In genomic region chr10:101940916-101941315, GRCh38 we compare ENCODE assay signal across 25 cellular contexts.
A peak's percentile ranks its signal among the peaks of the same experiment; 100 is the strongest.
DNase-seq lines count a peak whose midpoint lies in the region; ATAC-seq, FAIRE-seq and TF ChIP-seq lines count a peak whose summit lies in the region.
"Had no signal": no experiment of that assay in that cellular context is flagged by ENCODE, and none has a peak within 500 bp of the region (broad histone marks: within the 10 kb centered on the region; RNA-seq: fewer than 3 reads in every experiment).

No MANE protein-coding gene starts in this region.

- no peak overlapping the region for H2AFZ ChIP-seq in astrocyte (ENCODE audit: low read depth, low read length)
- no peak overlapping the region for H2AFZ ChIP-seq in smooth muscle cell (ENCODE audit: low read depth)

- no peak for FAIRE-seq in astrocyte (lab: Jason Lieb, UNC)
- FAIRE-seq: A204.1, G401.6 had no signal

- H3K9ac ChIP-seq in astrocyte (ENCODE audit: low read length) (no peak overlapping the region), smooth muscle cell (ENCODE audit: low read depth) (no peak overlapping the region)

- H3K27ac ChIP-seq in heart right ventricle, result peak overlapping the region in 6 of 10 donors; percentile 4 to 88 (median 66)
- H3K27ac ChIP-seq in astrocyte (ENCODE audit: low read depth, low read length), result no peak overlapping the region
- H3K27ac ChIP-seq in smooth muscle cell (ENCODE audit: low read depth), result peak overlapping the region; percentile 91
- H3K27ac ChIP-seq: skin epidermis had no signal

- DNase-seq in heart right ventricle (no peak), left ventricle myocardium superior (no peak), astrocyte (ENCODE audit: low read depth) (peak; percentile 25), fibroblast of pulmonary artery (ENCODE audit: low read depth) (peak; percentile 34), smooth muscle cell (lab: John Stamatoyannopoulos, UW; ENCODE audit: unreplicated experiment) (no peak), GM03348 (ENCODE audit: low spot score) (no peak), OCI-M1 (lab: John Stamatoyannopoulos, UW) (no peak)
- DNase-seq in activated CD8-positive, alpha-beta memory T cell treated with anti-CD3 and anti-CD28 coated beads for 24 hours, result no peak
- DNase-seq: activated B cell treated with CpG ODN at 0.5 μM for 24 hours; activated CD8-positive, alpha-beta T cell treated with anti-CD3 and anti-CD28 coated beads for 36 hours; activated T-cell treated with anti-CD3 and anti-CD28 coated beads, Interleukin-2, amount 50 U/mL, for 48 hours; C1 segment of cervical spinal cord; natural killer cell; NCI-H1436; NCI-H2171; NCI-H69; posterior cingulate gyrus; stimulated activated CD4-positive, alpha-beta T cell treated with anti-CD3 and anti-CD28 coated beads, Interleukin-2, amount 100 ng/mL, for 48 hours had no signal

- H3K27me3 ChIP-seq in heart right ventricle (no peaks in the 10 kb centered on the region), astrocyte (ENCODE audit: insufficient read depth, low read length) (no peaks in the 10 kb centered on the region), smooth muscle cell (ENCODE audit: low read depth) (no peaks in the 10 kb centered on the region)
- H3K27me3 ChIP-seq: esophagus muscularis mucosa had no signal

- ATAC-seq in heart right ventricle (no peak), left ventricle myocardium superior (no peak)
- ATAC-seq: activated CD8-positive, alpha-beta T cell treated with anti-CD3 and anti-CD28 coated beads for 36 hours; natural killer cell had no signal

- H3K36me3 Mint-ChIP-seq in astrocyte (ENCODE audit: low read depth, unreplicated experiment), result peaks cover 4% of the 10 kb centered on the region
- H3K36me3 Mint-ChIP-seq: natural killer cell had no signal

- H3K4me3 ChIP-seq in heart right ventricle (no peak overlapping the region), astrocyte (ENCODE audit: insufficient read depth, low read depth, low read length) (no peak overlapping the region), fibroblast of pulmonary artery (replicated peaks; ENCODE audit: low read depth, low read length) (no peak overlapping the region), smooth muscle cell (no peak overlapping the region)
- H3K4me3 ChIP-seq: esophagus muscularis mucosa, skin epidermis had no signal

- H3K4me2 ChIP-seq in astrocyte (ENCODE audit: low read length), result peak overlapping the region; percentile 27
- H3K4me2 ChIP-seq in smooth muscle cell, result peak overlapping the region; percentile 68

- TF ChIP-seq CTCF in heart right ventricle (IDR thresholded peaks at IDR 0.05) (no peak), astrocyte (IDR thresholded peaks at IDR 0.05; ENCODE audit: insufficient read depth, low read depth, low read length) (no peak), fibroblast of pulmonary artery (IDR thresholded peaks at IDR 0.05; ENCODE audit: low read length, missing control alignments) (no peak), smooth muscle cell (IDR thresholded peaks at IDR 0.05; ENCODE audit: borderline replicate concordance, insufficient read depth, poor library complexity, severe bottlenecking) (no peak)

- H3K4me3 Mint-ChIP-seq in astrocyte (ENCODE audit: unreplicated experiment), result no peak overlapping the region
- H3K4me3 Mint-ChIP-seq: activated B cell treated with CpG ODN at 0.5 μM for 24 hours; activated CD8-positive, alpha-beta T cell treated with anti-CD3 and anti-CD28 coated beads for 36 hours; activated naive CD4-positive, alpha-beta T cell treated with anti-CD3 and anti-CD28 coated beads, Interleukin-2, amount 50 U/mL, for 24 hours; memory B cell; natural killer cell; T-helper 2 cell treated with Interferon-gamma antibody and Interleukin-4, amounts not matched to agents 5 μg/mL and 100 μg/mL, for 36 hours had no signal

- WGBS in heart right ventricle, 2 donors, result 83 to 88% methylated on average over 1 of the region's 1 CpG
- WGBS in smooth muscle cell (ENCODE audit: low lambda C conversion rate), result 54% methylated on average over 1 of the region's 1 CpG

- H4K20me1 ChIP-seq in astrocyte (ENCODE audit: insufficient read depth, low read length), result no peaks in the 10 kb centered on the region
- peaks cover 27% of the 10 kb centered on the region for H4K20me1 ChIP-seq in smooth muscle cell (ENCODE audit: low read depth)

- H3K4me1 ChIP-seq in heart right ventricle (peaks cover 16 to 68% (median 48%) of the 10 kb centered on the region in 9 donors), astrocyte (ENCODE audit: insufficient read depth, low read length) (peaks cover 44% of the 10 kb centered on the region), smooth muscle cell (ENCODE audit: low read depth) (peaks cover 29% of the 10 kb centered on the region)

- peaks cover 2% of the 10 kb centered on the region for H3K9me3 Mint-ChIP-seq in astrocyte (ENCODE audit: unreplicated experiment)
- H3K9me3 Mint-ChIP-seq: activated B cell treated with CpG ODN at 0.5 μM for 24 hours; activated CD8-positive, alpha-beta T cell treated with anti-CD3 and anti-CD28 coated beads for 36 hours; activated naive CD4-positive, alpha-beta T cell treated with anti-CD3 and anti-CD28 coated beads, Interleukin-2, amount 50 U/mL, for 24 hours; memory B cell; natural killer cell; T-helper 2 cell treated with Interferon-gamma antibody and Interleukin-4, amounts not matched to agents 5 μg/mL and 100 μg/mL, for 36 hours had no signal

- peaks cover 46% of the 10 kb centered on the region for H3K4me1 Mint-ChIP-seq in astrocyte (ENCODE audit: low read depth, unreplicated experiment)
- H3K4me1 Mint-ChIP-seq: activated naive CD4-positive, alpha-beta T cell treated with anti-CD3 and anti-CD28 coated beads, Interleukin-2, amount 50 U/mL, for 24 hours had no signal

- peak overlapping the region; percentile 77 for H3K27ac Mint-ChIP-seq in astrocyte (ENCODE audit: unreplicated experiment)
- H3K27ac Mint-ChIP-seq: activated B cell treated with CpG ODN at 0.5 μM for 24 hours; activated CD8-positive, alpha-beta T cell treated with anti-CD3 and anti-CD28 coated beads for 36 hours; activated naive CD4-positive, alpha-beta T cell treated with anti-CD3 and anti-CD28 coated beads, Interleukin-2, amount 50 U/mL, for 24 hours; natural killer cell; T-helper 2 cell treated with Interferon-gamma antibody and Interleukin-4, amounts not matched to agents 5 μg/mL and 100 μg/mL, for 36 hours had no signal

- no peaks in the 10 kb centered on the region for H3K27me3 Mint-ChIP-seq in astrocyte (ENCODE audit: low read depth, unreplicated experiment)
- H3K27me3 Mint-ChIP-seq: activated B cell treated with CpG ODN at 0.5 μM for 24 hours; activated CD8-positive, alpha-beta T cell treated with anti-CD3 and anti-CD28 coated beads for 36 hours; activated naive CD4-positive, alpha-beta T cell treated with anti-CD3 and anti-CD28 coated beads, Interleukin-2, amount 50 U/mL, for 24 hours; memory B cell had no signal

- H3K9me3 ChIP-seq in heart right ventricle (no peaks in the 10 kb centered on the region), astrocyte (ENCODE audit: insufficient read depth, low read depth, low read length) (no peaks in the 10 kb centered on the region), smooth muscle cell (replicated peaks; ENCODE audit: low read depth) (no peaks in the 10 kb centered on the region)
- H3K9me3 ChIP-seq: esophagus muscularis mucosa had no signal

- H3K79me2 ChIP-seq in astrocyte (ENCODE audit: insufficient read depth, low read length), result no peaks in the 10 kb centered on the region
- H3K79me2 ChIP-seq in smooth muscle cell (ENCODE audit: low read depth), result peaks cover 5% of the 10 kb centered on the region

- intact Hi-C loops in heart right ventricle (cut with DNase I), result no loop called here
- intact Hi-C loops in left ventricle myocardium superior (cut with micrococcal nuclease), result no loop called here

- peaks cover 44% of the 10 kb centered on the region for H3F3A ChIP-seq in smooth muscle cell (ENCODE audit: low read depth)

- H3K36me3 ChIP-seq in heart right ventricle (peaks cover 0 to 28% (median 0%) of the 10 kb centered on the region in 9 donors), astrocyte (ENCODE audit: insufficient read depth, low read length) (no peaks in the 10 kb centered on the region), smooth muscle cell (ENCODE audit: low read depth) (no peaks in the 10 kb centered on the region)
- H3K36me3 ChIP-seq: esophagus muscularis mucosa had no signal

Comparison
In these comparisons a context has a peak if more than half of its experiments do, and no peak if none do; other contexts are left out.
1. DNase-seq: peak in astrocyte (single experiment) and fibroblast of pulmonary artery (single experiment); none in heart right ventricle (0 of 2), left ventricle myocardium superior (single experiment), smooth muscle cell (single experiment), GM03348 (single experiment), OCI-M1 (single experiment) and activated CD8-positive, alpha-beta memory T cell treated with anti-CD3 and anti-CD28 coated beads for 24 hours (single experiment).